1 cellular context compared by ENCODE assay signal in the genomic region with DNA sequence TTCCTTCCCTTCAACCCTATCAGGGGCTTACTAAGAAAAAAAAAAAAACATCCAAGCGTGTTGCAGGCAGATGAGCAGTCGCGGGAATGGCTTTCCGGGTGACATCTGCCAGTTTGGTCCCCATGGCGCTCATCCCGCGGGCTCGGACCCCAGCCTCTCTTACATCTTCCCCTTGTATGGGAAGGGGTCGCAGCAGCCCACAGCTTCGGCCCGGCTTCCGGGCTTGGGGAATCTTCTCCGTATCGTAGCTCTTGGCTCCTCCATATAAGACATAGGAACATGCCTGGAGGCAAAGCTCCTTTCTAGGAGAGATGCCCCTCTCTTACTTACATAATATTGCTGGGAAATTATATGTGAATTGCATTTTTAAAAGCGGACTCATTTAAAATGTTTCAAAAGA.
TF ChIP-seq lines count a peak whose summit lies in the region.

No MANE protein-coding gene starts in this region.

TF ChIP-seq in GM23338, 12 proteins besides CTCF, POLR2A, EP300 and RAD21 (continued from another document):
- TF ChIP-seq ZNF114 (CRISPR knock-in tag; IDR thresholded peaks at IDR 0.05) = no peak
